ENCODE assay signal across 4 cellular contexts in genomic region chr6:33101121-33101737, GRCh38. TPM values are rescaled to one million over a fixed set of nuclear protein-coding genes. Genes with fewer than 3 reads are reported as not detected.
"Had no signal": no experiment of that assay in that cellular context is flagged by ENCODE, and none has a peak within 500 bp of the region (broad histone marks: within the 10 kb centered on the region; RNA-seq: fewer than 3 reads in every experiment).

No MANE protein-coding gene starts in this region.

RNA-seq across cellular contexts. Expression of gene HLA-DPB1, which starts 25.4 kb away (rescaled TPM):
- total RNA-seq: MCF 10A, NCI-H460, PC-9, SJCRH30 had no signal

RNA-seq across cellular contexts. Expression of gene HLA-DPA1, which starts 27.8 kb away (rescaled TPM):
- total RNA-seq: MCF 10A, NCI-H460, PC-9, SJCRH30 had no signal
